In the genomic region with DNA sequence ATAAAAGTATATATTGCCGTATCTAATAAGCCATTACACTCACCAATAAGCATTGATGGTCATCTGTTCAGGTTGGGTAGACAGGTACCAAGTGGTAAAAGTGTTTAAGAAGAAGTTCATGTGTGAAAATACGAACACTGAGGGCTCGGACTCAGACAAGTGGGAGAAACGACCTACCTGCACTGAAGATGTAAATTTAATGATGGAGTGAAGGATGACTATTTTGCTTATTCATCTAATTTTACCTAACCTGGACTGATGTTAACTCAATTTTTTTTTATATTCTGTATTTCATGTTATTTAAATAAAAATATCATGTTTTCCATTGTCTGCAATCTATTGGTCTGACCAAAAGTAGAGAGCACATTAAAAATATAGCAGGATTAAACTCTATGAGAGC, we compare ENCODE assay signal across 40 cellular contexts.
"Had no signal": no experiment of that assay in that cellular context is flagged by ENCODE, and none has a peak within 500 bp of the region (broad histone marks: within the 10 kb centered on the region; RNA-seq: fewer than 3 reads in every experiment).

No MANE protein-coding gene starts in this region.

- H3K27ac Mint-ChIP-seq: activated naive CD4-positive, alpha-beta T cell treated with anti-CD3 and anti-CD28 coated beads for 36 hours; activated naive CD4-positive, alpha-beta T cell treated with anti-CD3 and anti-CD28 coated beads, Interleukin-2, amount 10 ng/mL, durations not matched to agents 7 days and 5 days; activated naive CD4-positive, alpha-beta T cell treated with anti-CD3 and anti-CD28 coated beads, Interleukin-2, amount 50 U/mL, for 24 hours; activated naive CD4-positive, alpha-beta T cell treated with anti-CD3 and anti-CD28 coated beads, Interleukin-2, amount 50 U/mL, for 72 hours; activated naive CD8-positive, alpha-beta T cell; activated naive CD8-positive, alpha-beta T cell treated with anti-CD3 and anti-CD28 coated beads for 36 hours; activated naive CD8-positive, alpha-beta T cell treated with anti-CD3 and anti-CD28 coated beads, Interleukin-2, amount 10 ng/mL, durations not matched to agents 7 days and 5 days; activated naive CD8-positive, alpha-beta T cell treated with anti-CD3 and anti-CD28 coated beads, Interleukin-2, amount 50 U/mL, for 24 hours; activated T-cell treated with anti-CD3 and anti-CD28 coated beads, Interleukin-2, amount 50 U/mL, for 24 hours; activated T-cell treated with anti-CD3 and anti-CD28 coated beads, Interleukin-2, amount 50 U/mL, for 72 hours; activated T-helper 1 cell treated with anti-CD3 and anti-CD28 coated beads, Interleukin-12 subunit alpha, Interleukin-12 subunit beta, Interleukin-2, Interleukin-4 antibody, amounts not matched to agents 30 ng/mL and 10 ng/mL and 1 ng/mL, durations not matched to agents 14 hours and 24 hours and 36 hours; activated T-helper 17 cell treated with anti-CD3 and anti-CD28 coated beads, Interleukin-2, amount 50 U/mL, for 72 hours; activated T-helper 2 cell treated with anti-CD3 and anti-CD28 coated beads, Interferon-gamma antibody, Interleukin-2, Interleukin-4, amounts not matched to agents 10 μg/mL and 5 μg/mL and 100 μg/mL, durations not matched to agents 14 hours and 24 hours and 36 hours; brain had no signal

- FAIRE-seq: astrocyte, bronchial epithelial cell had no signal

- H3K4me1 ChIP-seq: adrenal gland, ascending aorta, body of pancreas, breast epithelium had no signal

- H3K36me3 ChIP-seq: adrenal gland, ascending aorta, brain microvascular endothelial cell, breast epithelium, cardiac muscle cell had no signal

- H3K9me3 Mint-ChIP-seq: activated naive CD4-positive, alpha-beta T cell treated with anti-CD3 and anti-CD28 coated beads, Interleukin-2, amount 50 U/mL, for 24 hours; activated naive CD8-positive, alpha-beta T cell treated with anti-CD3 and anti-CD28 coated beads for 36 hours; activated naive CD8-positive, alpha-beta T cell treated with anti-CD3 and anti-CD28 coated beads, Interleukin-2, amount 10 ng/mL, durations not matched to agents 7 days and 5 days; activated naive CD8-positive, alpha-beta T cell treated with anti-CD3 and anti-CD28 coated beads, Interleukin-2, amount 50 U/mL, for 24 hours; activated T-cell treated with anti-CD3 and anti-CD28 coated beads, Interleukin-2, amount 50 U/mL, for 4 hours; activated T-helper 2 cell treated with anti-CD3 and anti-CD28 coated beads, Interferon-gamma antibody, Interleukin-2, Interleukin-4, amounts not matched to agents 10 μg/mL and 5 μg/mL and 100 μg/mL, durations not matched to agents 14 hours and 24 hours and 36 hours had no signal

- H3K9me3 ChIP-seq: adrenal gland, ascending aorta, body of pancreas, breast epithelium had no signal

- H3K27me3 ChIP-seq: adrenal gland, ascending aorta, body of pancreas, brain microvascular endothelial cell, breast epithelium, cardiac muscle cell had no signal

- H3K36me3 Mint-ChIP-seq: activated naive CD4-positive, alpha-beta T cell treated with anti-CD3 and anti-CD28 coated beads, Interleukin-2, amount 10 ng/mL, durations not matched to agents 7 days and 5 days; activated naive CD4-positive, alpha-beta T cell treated with anti-CD3 and anti-CD28 coated beads, Interleukin-2, amount 50 U/mL, for 24 hours; activated naive CD4-positive, alpha-beta T cell treated with anti-CD3 and anti-CD28 coated beads, Interleukin-2, amount 50 U/mL, for 72 hours; activated naive CD8-positive, alpha-beta T cell; activated naive CD8-positive, alpha-beta T cell treated with anti-CD3 and anti-CD28 coated beads for 36 hours; activated naive CD8-positive, alpha-beta T cell treated with anti-CD3 and anti-CD28 coated beads, Interleukin-2, amount 10 ng/mL, durations not matched to agents 7 days and 5 days; brain had no signal

- H3K4me3 Mint-ChIP-seq: activated naive CD4-positive, alpha-beta T cell treated with anti-CD3 and anti-CD28 coated beads for 36 hours; activated naive CD4-positive, alpha-beta T cell treated with anti-CD3 and anti-CD28 coated beads, Interleukin-2, amount 10 ng/mL, durations not matched to agents 7 days and 5 days; activated naive CD4-positive, alpha-beta T cell treated with anti-CD3 and anti-CD28 coated beads, Interleukin-2, amount 50 U/mL, for 24 hours; activated naive CD8-positive, alpha-beta T cell; activated naive CD8-positive, alpha-beta T cell treated with anti-CD3 and anti-CD28 coated beads for 36 hours; activated naive CD8-positive, alpha-beta T cell treated with anti-CD3 and anti-CD28 coated beads, Interleukin-2, amount 10 ng/mL, durations not matched to agents 7 days and 5 days; activated naive CD8-positive, alpha-beta T cell treated with anti-CD3 and anti-CD28 coated beads, Interleukin-2, amount 50 U/mL, for 24 hours; activated T-cell treated with anti-CD3 and anti-CD28 coated beads, Interleukin-2, amount 50 U/mL, for 24 hours; activated T-cell treated with anti-CD3 and anti-CD28 coated beads, Interleukin-2, amount 50 U/mL, for 4 hours; activated T-cell treated with anti-CD3 and anti-CD28 coated beads, Interleukin-2, amount 50 U/mL, for 72 hours; activated T-helper 1 cell treated with anti-CD3 and anti-CD28 coated beads, Interleukin-12 subunit alpha, Interleukin-12 subunit beta, Interleukin-2, Interleukin-4 antibody, amounts not matched to agents 30 ng/mL and 10 ng/mL and 1 ng/mL, durations not matched to agents 14 hours and 24 hours and 36 hours; activated T-helper 17 cell treated with anti-CD3 and anti-CD28 coated beads, Interleukin-2, amount 50 U/mL, for 72 hours; brain; central memory CD8-positive, alpha-beta T cell had no signal

- DNase-seq: activated effector memory CD4-positive, alpha-beta T cell treated with anti-CD3 and anti-CD28 coated beads, Interleukin-2, amount 50 U/mL, for 16 hours; activated effector memory CD4-positive, alpha-beta T cell treated with Interleukin-2 at 50 U/mL for 16 hours; activated gamma-delta T cell; activated gamma-delta T cell treated with Interleukin-2 at 50 U/mL for 16 hours; activated naive CD4-positive, alpha-beta T cell; activated naive CD4-positive, alpha-beta T cell treated with anti-CD3 and anti-CD28 coated beads for 36 hours; activated naive CD4-positive, alpha-beta T cell treated with anti-CD3 and anti-CD28 coated beads, Interleukin-2, amount 10 ng/mL, durations not matched to agents 7 days and 5 days; activated naive CD4-positive, alpha-beta T cell treated with anti-CD3 and anti-CD28 coated beads, Interleukin-2, amount 50 U/mL, for 16 hours; activated naive CD4-positive, alpha-beta T cell treated with Interleukin-2 at 50 U/mL for 16 hours; activated naive CD8-positive, alpha-beta T cell treated with anti-CD3 and anti-CD28 coated beads for 36 hours; activated naive CD8-positive, alpha-beta T cell treated with anti-CD3 and anti-CD28 coated beads, Interleukin-2, amount 10 ng/mL, durations not matched to agents 7 days and 5 days; activated naive CD8-positive, alpha-beta T cell treated with anti-CD3 and anti-CD28 coated beads, Interleukin-2, amount 50 U/mL, for 24 hours; activated T-cell treated with anti-CD3 and anti-CD28 coated beads, Interleukin-2, amount 50 U/mL, for 1 hour; activated T-cell treated with anti-CD3 and anti-CD28 coated beads, Interleukin-2, amount 50 U/mL, for 24 hours; activated T-cell treated with anti-CD3 and anti-CD28 coated beads, Interleukin-2, amount 50 U/mL, for 4 hours; activated T-cell treated with anti-CD3 and anti-CD28 coated beads, Interleukin-2, amount 50 U/mL, for 48 hours; activated T-cell treated with anti-CD3 and anti-CD28 coated beads, Interleukin-2, amount 50 U/mL, for 72 hours; adrenal gland; amniotic stem cell; amygdala; anterior cingulate cortex; aorta; body of pancreas; brain microvascular endothelial cell; caudate nucleus; central memory CD4-positive, alpha-beta T cell; cerebellar nuclear complex had no signal

- ATAC-seq: activated naive CD4-positive, alpha-beta T cell treated with anti-CD3 and anti-CD28 coated beads, Interleukin-2, amount 50 U/mL, for 72 hours; activated naive CD8-positive, alpha-beta T cell treated with anti-CD3 and anti-CD28 coated beads, Interleukin-2, amount 50 U/mL, for 24 hours; activated T-cell treated with anti-CD3 and anti-CD28 coated beads, Interleukin-2, amount 50 U/mL, for 4 hours; activated T-cell treated with anti-CD3 and anti-CD28 coated beads, Interleukin-2, amount 50 U/mL, for 72 hours; activated T-helper 17 cell treated with anti-CD3 and anti-CD28 coated beads, Interleukin-2, amount 50 U/mL, for 72 hours; body of pancreas had no signal

- H3K27me3 Mint-ChIP-seq: activated naive CD4-positive, alpha-beta T cell treated with anti-CD3 and anti-CD28 coated beads, Interleukin-2, amount 10 ng/mL, durations not matched to agents 7 days and 5 days; activated naive CD4-positive, alpha-beta T cell treated with anti-CD3 and anti-CD28 coated beads, Interleukin-2, amount 50 U/mL, for 24 hours; activated naive CD8-positive, alpha-beta T cell; activated naive CD8-positive, alpha-beta T cell treated with anti-CD3 and anti-CD28 coated beads for 36 hours; activated naive CD8-positive, alpha-beta T cell treated with anti-CD3 and anti-CD28 coated beads, Interleukin-2, amount 10 ng/mL, durations not matched to agents 7 days and 5 days; activated naive CD8-positive, alpha-beta T cell treated with anti-CD3 and anti-CD28 coated beads, Interleukin-2, amount 50 U/mL, for 24 hours; activated T-cell treated with anti-CD3 and anti-CD28 coated beads, Interleukin-2, amount 50 U/mL, for 24 hours; activated T-helper 17 cell treated with anti-CD3 and anti-CD28 coated beads, Interleukin-2, amount 50 U/mL, for 72 hours; central memory CD8-positive, alpha-beta T cell had no signal

- H3K27ac ChIP-seq: adrenal gland, ascending aorta, body of pancreas, brain microvascular endothelial cell, breast epithelium, cardiac muscle cell had no signal

- H3K4me1 Mint-ChIP-seq: activated naive CD4-positive, alpha-beta T cell treated with anti-CD3 and anti-CD28 coated beads, Interleukin-2, amount 10 ng/mL, durations not matched to agents 7 days and 5 days; activated naive CD4-positive, alpha-beta T cell treated with anti-CD3 and anti-CD28 coated beads, Interleukin-2, amount 50 U/mL, for 24 hours; activated naive CD8-positive, alpha-beta T cell treated with anti-CD3 and anti-CD28 coated beads for 36 hours; activated naive CD8-positive, alpha-beta T cell treated with anti-CD3 and anti-CD28 coated beads, Interleukin-2, amount 10 ng/mL, durations not matched to agents 7 days and 5 days; activated naive CD8-positive, alpha-beta T cell treated with anti-CD3 and anti-CD28 coated beads, Interleukin-2, amount 50 U/mL, for 24 hours; activated T-helper 17 cell treated with anti-CD3 and anti-CD28 coated beads, Interleukin-2, amount 50 U/mL, for 72 hours; central memory CD8-positive, alpha-beta T cell had no signal

- H3K4me3 ChIP-seq: adrenal gland, ascending aorta, body of pancreas, breast epithelium, cardiac muscle cell had no signal
